ENCODE assay signal across 9 cellular contexts in the genomic region with DNA sequence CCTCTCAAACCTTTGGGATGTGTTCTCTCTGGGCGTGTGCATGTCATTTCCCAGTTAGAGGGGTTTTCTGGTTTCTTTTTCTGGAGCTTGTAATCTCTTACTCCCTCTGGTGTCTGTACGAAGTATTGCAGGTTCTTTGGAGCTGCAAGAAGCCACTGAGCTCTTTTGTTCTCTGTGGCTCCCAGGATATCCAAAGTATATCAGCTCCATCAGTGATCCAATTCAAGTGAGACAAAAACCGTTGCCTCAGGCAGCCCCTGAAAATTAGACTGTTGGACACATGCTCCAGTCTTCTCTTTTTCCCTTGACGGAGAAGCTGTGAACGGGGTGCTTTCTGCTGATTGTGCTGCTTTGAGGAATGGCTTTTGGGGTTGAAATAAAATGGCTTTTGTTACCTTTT. TPM values are rescaled to one million over a fixed set of nuclear protein-coding genes. Genes with fewer than 3 reads are reported as not detected.
DNase-seq lines count a peak whose midpoint lies in the region; ATAC-seq and TF ChIP-seq lines count a peak whose summit lies in the region.
"Had no signal": no experiment of that assay in that cellular context is flagged by ENCODE, and none has a peak within 500 bp of the region (broad histone marks: within the 10 kb centered on the region; RNA-seq: fewer than 3 reads in every experiment).

No MANE protein-coding gene starts in this region.

- in situ Hi-C loops in SK-MEL-5 (cut with HindIII; ENCODE audit: low pct_unique_long_range_greater_than_20kb, low sequenced_read_pairs) = no loop called here

- peaks cover 40% of the 10 kb centered on the region for H3K9me3 Mint-ChIP-seq in activated T-cell treated with anti-CD3 and anti-CD28 coated beads, Interleukin-2, amount 50 U/mL, for 4 hours
- peaks cover 29% of the 10 kb centered on the region for H3K9me3 Mint-ChIP-seq in activated T-cell treated with anti-CD3 and anti-CD28 coated beads, Interleukin-2, amount 50 U/mL, for 24 hours
- peaks cover 9 to 51% (median 33%) of the 10 kb centered on the region in 11 donors for H3K9me3 Mint-ChIP-seq in naive thymus-derived CD4-positive, alpha-beta T cell

- peaks cover 4% of the 10 kb centered on the region for H3K27me3 Mint-ChIP-seq in activated T-cell treated with anti-CD3 and anti-CD28 coated beads, Interleukin-2, amount 50 U/mL, for 4 hours (ENCODE audit: low read depth)
- H3K27me3 Mint-ChIP-seq in activated T-cell treated with anti-CD3 and anti-CD28 coated beads, Interleukin-2, amount 50 U/mL, for 24 hours = no peaks in the 10 kb centered on the region
- peaks cover 0 to 18% (median 4%) of the 10 kb centered on the region in 5 donors for H3K27me3 Mint-ChIP-seq in naive thymus-derived CD4-positive, alpha-beta T cell

- H3K4me1 Mint-ChIP-seq in activated T-cell treated with anti-CD3 and anti-CD28 coated beads, Interleukin-2, amount 50 U/mL, for 4 hours (ENCODE audit: low read depth) = peaks cover 2% of the 10 kb centered on the region
- H3K4me1 Mint-ChIP-seq in activated T-cell treated with anti-CD3 and anti-CD28 coated beads, Interleukin-2, amount 50 U/mL, for 24 hours (ENCODE audit: low read depth) = peaks cover 3% of the 10 kb centered on the region
- H3K4me1 Mint-ChIP-seq in naive thymus-derived CD4-positive, alpha-beta T cell = peaks cover 0 to 5% (median 3%) of the 10 kb centered on the region in 7 donors
- H3K4me1 Mint-ChIP-seq: stimulated activated naive CD8-positive, alpha-beta T cell treated with anti-CD3 and anti-CD28 coated beads, Interleukin-15, amount 100 ng/mL, for 72 hours had no signal

- POLR2A ChIA-PET in naive thymus-derived CD4-positive, alpha-beta T cell (lab: Charles Lee) = interaction anchor here (1.0 to 1.2 kb wide), 2 partner anchors 22 to 432 kb away, joined by 4 to 8 read pairs; no protein-coding TSS in a partner anchor

- H3K27ac Mint-ChIP-seq in activated T-cell treated with anti-CD3 and anti-CD28 coated beads, Interleukin-2, amount 50 U/mL, for 24 hours = no peak overlapping the region
- H3K27ac Mint-ChIP-seq in naive thymus-derived CD4-positive, alpha-beta T cell = peak overlapping the region in 1 of 9 donors; percentile 43
- H3K27ac Mint-ChIP-seq: stimulated activated naive CD8-positive, alpha-beta T cell treated with anti-CD3 and anti-CD28 coated beads, Interleukin-15, amount 100 ng/mL, for 72 hours had no signal

- no peaks in the 10 kb centered on the region for H3K4me1 ChIP-seq in naive thymus-derived CD4-positive, alpha-beta T cell (ENCODE audit: control insufficient read depth in 2 of 2, insufficient read depth in 2 of 2, low read length in 2 of 2)

- H3K9me3 ChIP-seq in naive thymus-derived CD4-positive, alpha-beta T cell (ENCODE audit: control insufficient read depth in 2 of 3, low read length in 3 of 3) = peaks cover 0 to 20% (median 7%) of the 10 kb centered on the region in 3 experiments

- no peaks in the 10 kb centered on the region for H3K36me3 ChIP-seq in naive thymus-derived CD4-positive, alpha-beta T cell (ENCODE audit: control insufficient read depth in 2 of 3, insufficient read depth in 3 of 3, low read length in 3 of 3)

- no peak overlapping the region for H3K4me3 ChIP-seq in naive thymus-derived CD4-positive, alpha-beta T cell (ENCODE audit: low read length)

- CTCF ChIA-PET in naive thymus-derived CD4-positive, alpha-beta T cell (lab: Charles Lee) = interaction anchor here (0.6 to 1.7 kb wide), 17 partner anchors 8 to 767 kb away, joined by 3 to 10 read pairs (median 3); no protein-coding TSS in a partner anchor

- TF ChIP-seq POLR2A in erythroblast (IDR thresholded peaks at IDR 0.05; ENCODE audit: low read length) = no peak

- H3K27me3 ChIP-seq in naive thymus-derived CD4-positive, alpha-beta T cell (ENCODE audit: control insufficient read depth in 2 of 2, insufficient read depth in 2 of 2, low read length in 2 of 2) = no peaks in the 10 kb centered on the region

- DNase-seq in activated T-cell treated with anti-CD3 and anti-CD28 coated beads, Interleukin-2, amount 50 U/mL, for 4 hours = no peak
- DNase-seq in activated T-cell treated with anti-CD3 and anti-CD28 coated beads, Interleukin-2, amount 50 U/mL, for 24 hours = no peak
- DNase-seq in M059J (ENCODE audit: low read depth) = peak; percentile 62
- peak; percentile 93 for DNase-seq in SK-MEL-5 (ENCODE audit: low read depth, low spot score)
- DNase-seq in erythroblast (lab: John Stamatoyannopoulos, UW) = peak; percentile 70 to 82
- peak in 7 of 9 donors; percentile 32 to 66 (median 56) for DNase-seq in naive thymus-derived CD4-positive, alpha-beta T cell

- intact Hi-C loops in naive thymus-derived CD4-positive, alpha-beta T cell (cut with micrococcal nuclease) = loop anchor here (1.0 to 5.0 kb wide), 11 partner anchors 21 to 768 kb away; partner anchors contain the start of gene CEP192 (in 2 of the 2)

- H3K27ac ChIP-seq in naive thymus-derived CD4-positive, alpha-beta T cell (ENCODE audit: low read depth, low read length) = no peak overlapping the region

- no peak overlapping the region for H3K4me3 Mint-ChIP-seq in activated T-cell treated with anti-CD3 and anti-CD28 coated beads, Interleukin-2, amount 50 U/mL, for 4 hours
- H3K4me3 Mint-ChIP-seq in activated T-cell treated with anti-CD3 and anti-CD28 coated beads, Interleukin-2, amount 50 U/mL, for 24 hours = no peak overlapping the region
- peak overlapping the region in 4 of 10 donors; percentile 1 to 52 (median 8) for H3K4me3 Mint-ChIP-seq in naive thymus-derived CD4-positive, alpha-beta T cell
- H3K4me3 Mint-ChIP-seq: stimulated activated naive CD8-positive, alpha-beta T cell treated with anti-CD3 and anti-CD28 coated beads, Interleukin-15, amount 100 ng/mL, for 72 hours had no signal

- H3K36me3 Mint-ChIP-seq in activated T-cell treated with anti-CD3 and anti-CD28 coated beads, Interleukin-2, amount 50 U/mL, for 4 hours (ENCODE audit: insufficient read depth) = peaks cover 5% of the 10 kb centered on the region
- no peaks in the 10 kb centered on the region for H3K36me3 Mint-ChIP-seq in activated T-cell treated with anti-CD3 and anti-CD28 coated beads, Interleukin-2, amount 50 U/mL, for 24 hours (ENCODE audit: low read depth)
- peaks cover 6 to 30% (median 22%) of the 10 kb centered on the region in 5 donors for H3K36me3 Mint-ChIP-seq in naive thymus-derived CD4-positive, alpha-beta T cell

- peak; percentile 41 to 65 for ATAC-seq in activated T-cell treated with anti-CD3 and anti-CD28 coated beads, Interleukin-2, amount 50 U/mL, for 4 hours
- peak; percentile 79 for ATAC-seq in naive thymus-derived CD4-positive, alpha-beta T cell
- ATAC-seq in GM21528 (IDR thresholded peaks at IDR 0.05; ENCODE audit: low FRiP score, unreplicated experiment) (no peak), GM21515 (IDR thresholded peaks at IDR 0.05; ENCODE audit: unreplicated experiment) (no peak)
- ATAC-seq: stimulated activated naive CD8-positive, alpha-beta T cell treated with anti-CD3 and anti-CD28 coated beads, Interleukin-15, amount 100 ng/mL, for 72 hours had no signal

RNA-seq across cellular contexts. Expression of gene LDLRAD4, which starts 59.0 kb away (rescaled TPM):
- total RNA-seq in activated T-cell treated with anti-CD3 and anti-CD28 coated beads, Interleukin-2, amount 50 U/mL, for 4 hours = 10 to 100 TPM; 17.5 to 20.4 (median 18.3) TPM
- total RNA-seq in M059J (2014; rRNA removed; shearing (Covaris generic)) = 1.4 and 1.9 TPM in 2 replicates
- 12.7 and 15.5 TPM in 2 replicates for total RNA-seq in SK-MEL-5 (2014; rRNA removed; shearing (Covaris generic))
- 20.4 and 27.8 TPM in 2 replicates for polyA plus RNA-seq in SK-MEL-5 (2015; cell fraction: cytosol; rRNA removed)
- polyA plus RNA-seq in SK-MEL-5 (2015; cell fraction: nucleus; rRNA removed) = 7.9 and 12.7 TPM in 2 replicates
- total RNA-seq in naive thymus-derived CD4-positive, alpha-beta T cell = 10 to 100 TPM; 33.4 to 84.3 (median 60.1) TPM
- polyA plus RNA-seq in naive thymus-derived CD4-positive, alpha-beta T cell = 10 to 100 TPM; 13.0 to 19.5 TPM

Comparison
In these comparisons a context has a peak if more than half of its experiments do, and no peak if none do; other contexts are left out.
1. ATAC-seq: peak in activated T-cell treated with anti-CD3 and anti-CD28 coated beads, Interleukin-2, amount 50 U/mL, for 4 hours (2 of 2) and naive thymus-derived CD4-positive, alpha-beta T cell (single experiment); none in GM21528 (single experiment) and GM21515 (single experiment).
2. DNase-seq: peak in M059J (single experiment), SK-MEL-5 (single experiment), erythroblast (2 of 2) and naive thymus-derived CD4-positive, alpha-beta T cell (7 of 9); none in activated T-cell treated with anti-CD3 and anti-CD28 coated beads, Interleukin-2, amount 50 U/mL, for 4 hours (single experiment) and activated T-cell treated with anti-CD3 and anti-CD28 coated beads, Interleukin-2, amount 50 U/mL, for 24 hours (single experiment).